9 cellular contexts compared by ENCODE assay signal in genomic region chr12:52036587-52037171, GRCh38. TPM values are rescaled to one million over a fixed set of nuclear protein-coding genes. Genes with fewer than 3 reads are reported as not detected.
DNase-seq lines count a peak whose midpoint lies in the region; ATAC-seq, FAIRE-seq and TF ChIP-seq lines count a peak whose summit lies in the region.
"Had no signal": no experiment of that assay in that cellular context is flagged by ENCODE, and none has a peak within 500 bp of the region (broad histone marks: within the 10 kb centered on the region; RNA-seq: fewer than 3 reads in every experiment).

No MANE protein-coding gene starts in this region.

- TF ChIP-seq CTCF in kidney epithelial cell (IDR thresholded peaks at IDR 0.05; ENCODE audit: insufficient read depth, low read length, poor library complexity, severe bottlenecking) = no peak

- H3K36me3 ChIP-seq in kidney epithelial cell (ENCODE audit: control insufficient read depth, insufficient read depth, low read length) = no peaks in the 10 kb centered on the region

- H3K27me3 ChIP-seq in kidney epithelial cell (ENCODE audit: control insufficient read depth, insufficient read depth, low read length) = peaks cover 5% of the 10 kb centered on the region

- TF ChIP-seq POLR2A in H54 (IDR thresholded peaks at IDR 0.05; ENCODE audit: low read depth, low read length) = no peak

- no peak for FAIRE-seq in H54 (lab: Jason Lieb, UNC)
- FAIRE-seq: endometrium had no signal

- ATAC-seq in GM21367 (IDR thresholded peaks at IDR 0.05; ENCODE audit: unreplicated experiment) = no peak

- H3K4me3 ChIP-seq in kidney epithelial cell (ENCODE audit: low read depth, low read length) = peak overlapping the region; percentile 30

- DNase-seq in DMS53 (lab: John Stamatoyannopoulos, UW) = peak; percentile 95
- DNase-seq in H54 (ENCODE audit: insufficient read length, low spot score) = peak; percentile 68
- DNase-seq in NCI-H146 treated with DMSO at 0.1 percent for 48 hours (lab: John Stamatoyannopoulos, UW; ENCODE audit: unreplicated experiment) = peak; percentile 42
- DNase-seq in activated CD4-positive, alpha-beta T cell treated with anti-CD3 and anti-CD28 coated beads for 24 hours (ENCODE audit: low read depth in 2 of 2) = peak; percentile 56 to 62
- DNase-seq in cerebellar nuclear complex (lab: John Stamatoyannopoulos, UW) = peak; percentile 20 to 61
- no peak for DNase-seq in kidney epithelial cell (ENCODE audit: low read depth)
- DNase-seq in stimulated activated CD4-positive, alpha-beta T cell treated with anti-CD3 and anti-CD28 coated beads, Interleukin-1b, Interleukin-23, amount 100 ng/mL, for 1 hour (ENCODE audit: low read depth in 2 of 2) = peak; percentile 57 to 80

RNA-seq across cellular contexts. Expression of gene NR4A1, which starts 14.6 kb away (rescaled TPM):
- 9.2 and 11.2 TPM in 2 replicates for total RNA-seq in kidney epithelial cell

RNA-seq across cellular contexts. Expression of gene TAMALIN, which starts 29.9 kb away (rescaled TPM):
- 3.4 and 5.1 TPM in 2 replicates for total RNA-seq in kidney epithelial cell

RNA-seq across cellular contexts. Expression of gene ATG101, which starts 33.1 kb away (rescaled TPM):
- 77.8 and 83.1 TPM in 2 replicates for total RNA-seq in kidney epithelial cell

RNA-seq across cellular contexts. Expression of gene SMIM41, which starts 42.8 kb away (rescaled TPM):
- 0.34 TPM in 1 of 2 replicates, not detected in the other for total RNA-seq in kidney epithelial cell
